In genomic region chr12:132222808-132223173, GRCh38 we compare ENCODE assay signal across 14 cellular contexts.
DNase-seq lines count a peak whose midpoint lies in the region; ATAC-seq and TF ChIP-seq lines count a peak whose summit lies in the region.
"Had no signal": no experiment of that assay in that cellular context is flagged by ENCODE, and none has a peak within 500 bp of the region (broad histone marks: within the 10 kb centered on the region; RNA-seq: fewer than 3 reads in every experiment).

No MANE protein-coding gene starts in this region.

- H3K14ac ChIP-seq in IMR-90 (replicated peaks; ENCODE audit: low read depth, low read length), result no peak overlapping the region

- WGBS in IMR-90 (ENCODE audit: extremely low coverage in 2 of 2, insufficient read length in 1 of 2), 2 experiments, result 81% methylated on average over 2 of the region's 6 CpGs; no CpG with 5 or more reads in 1 of the 2 experiments

- H4K5ac ChIP-seq in IMR-90 (ENCODE audit: low read depth, low read length), result no peak overlapping the region

- H3K23ac ChIP-seq in IMR-90 (ENCODE audit: low read depth, low read length), result no peak overlapping the region

- H3K79me2 ChIP-seq in parathyroid adenoma, result no peaks in the 10 kb centered on the region

- H2AFZ ChIP-seq in IMR-90 (replicated peaks; ENCODE audit: low read length, poor library complexity) (peak overlapping the region; percentile 65), parathyroid adenoma (no peak overlapping the region)

- H3K27ac ChIP-seq in CD4-positive, alpha-beta memory T cell (ENCODE audit: low read depth, low read length), result no peak overlapping the region
- no peak overlapping the region for H3K27ac ChIP-seq in IMR-90 (ENCODE audit: insufficient read depth, low read length)
- H3K27ac ChIP-seq in parathyroid adenoma, result no peak overlapping the region
- H3K27ac ChIP-seq: breast epithelium, testis had no signal

- no peak overlapping the region for H2BK15ac ChIP-seq in IMR-90 (ENCODE audit: low read depth, low read length)

- no peak for TF ChIP-seq RAD21 in IMR-90 (IDR thresholded peaks at IDR 0.05; ENCODE audit: low read length)

- H3K9me1 ChIP-seq in IMR-90 (ENCODE audit: insufficient read depth, low read length), result no peaks in the 10 kb centered on the region

- no peak overlapping the region for H3K18ac ChIP-seq in IMR-90 (ENCODE audit: low read depth, low read length)

- no peak for TF ChIP-seq POLR2A in IMR-90 (IDR thresholded peaks at IDR 0.05; ENCODE audit: low read depth, low read length)

- H3K36me3 Mint-ChIP-seq in CD4-positive, alpha-beta memory T cell, result no peaks in the 10 kb centered on the region
- H3K36me3 Mint-ChIP-seq in effector memory CD8-positive, alpha-beta T cell (ENCODE audit: insufficient read depth), result peaks cover 5% of the 10 kb centered on the region

- no peaks in the 10 kb centered on the region for H3K27me3 ChIP-seq in CD4-positive, alpha-beta memory T cell (ENCODE audit: insufficient read depth, low read length)
- H3K27me3 ChIP-seq in IMR-90 (ENCODE audit: control insufficient read depth, insufficient read depth, low read length) (peaks cover 5% of the 10 kb centered on the region; the same call in 1 of the 2 replicates), parathyroid adenoma (ENCODE audit: control insufficient read depth, insufficient read depth, low read length) (peaks cover 4% of the 10 kb centered on the region)
- H3K27me3 ChIP-seq: testis had no signal

- H2AK9ac ChIP-seq in IMR-90 (replicated peaks; ENCODE audit: low read depth, low read length, poor library complexity), result no peak overlapping the region

- H3K79me1 ChIP-seq in IMR-90 (ENCODE audit: low read depth in 1 of 2, low read length in 2 of 2), result no peaks in the 10 kb centered on the region

- dilution Hi-C loops in IMR-90 (cut with HindIII; ENCODE audit: low sequenced_read_pairs, unreplicated experiment), result no loop called here

- no TSS peak for BruUV-seq in IMR-90 (replicated peaks; lab: Mats Ljungman, UMichigan)

- H3K9ac ChIP-seq in IMR-90 (ENCODE audit: low read depth, low read length) (no peak overlapping the region), parathyroid adenoma (no peak overlapping the region)

- peak overlapping the region in 7 of 8 donors; percentile 31 to 79 (median 66) for H3K4me3 Mint-ChIP-seq in CD4-positive, alpha-beta memory T cell
- peak overlapping the region; percentile 56 to 59 for H3K4me3 Mint-ChIP-seq in effector memory CD8-positive, alpha-beta T cell
- H3K4me3 Mint-ChIP-seq: activated CD4-positive, alpha-beta T cell treated with anti-CD3 and anti-CD28 coated beads for 36 hours; nephron progenitor cell had no signal

- H2BK120ac ChIP-seq in IMR-90 (ENCODE audit: low read depth, low read length), result no peak overlapping the region

- peak overlapping the region in 3 of 7 donors; percentile 46 to 89 (median 66) for H3K27ac Mint-ChIP-seq in CD4-positive, alpha-beta memory T cell
- peak overlapping the region; percentile 35 to 74 for H3K27ac Mint-ChIP-seq in effector memory CD8-positive, alpha-beta T cell
- H3K27ac Mint-ChIP-seq: activated CD4-positive, alpha-beta T cell treated with anti-CD3 and anti-CD28 coated beads for 36 hours; progenitor cell of endocrine pancreas had no signal

- H3K4me1 Mint-ChIP-seq in CD4-positive, alpha-beta memory T cell, result peaks cover 7 to 15% (median 8%) of the 10 kb centered on the region in 4 donors
- peaks cover 5 to 7% of the 10 kb centered on the region in 2 donors for H3K4me1 Mint-ChIP-seq in effector memory CD8-positive, alpha-beta T cell (ENCODE audit: low read depth in 2 of 2)

- no peak overlapping the region for H4K91ac ChIP-seq in IMR-90 (ENCODE audit: insufficient read depth, low read depth, low read length)

- H3K4me2 ChIP-seq in IMR-90 (ENCODE audit: low read depth, low read length), result no peak overlapping the region
- H3K4me2 ChIP-seq in parathyroid adenoma (ENCODE audit: low read length), result peak overlapping the region; percentile 44

- H2BK20ac ChIP-seq in IMR-90 (ENCODE audit: low read depth, low read length), result no peak overlapping the region

- no peak overlapping the region for H3K4ac ChIP-seq in IMR-90 (ENCODE audit: low read depth, low read length)

- H3K4me1 ChIP-seq in CD4-positive, alpha-beta memory T cell (ENCODE audit: insufficient read depth, low read length), result peaks cover 14% of the 10 kb centered on the region
- H3K4me1 ChIP-seq in IMR-90 (ENCODE audit: control insufficient read depth, insufficient read depth, low read length) (no peaks in the 10 kb centered on the region; the same call in 1 of the 2 replicates), parathyroid adenoma (peaks cover 12% of the 10 kb centered on the region)
- H3K4me1 ChIP-seq: breast epithelium, testis had no signal

- ATAC-seq in IMR-90 (ENCODE audit: low read depth) (no peak), Right ventricle myocardium superior (ENCODE audit: poor library complexity) (no peak), GM21619 (IDR thresholded peaks at IDR 0.05; ENCODE audit: unreplicated experiment) (no peak)
- ATAC-seq in effector memory CD8-positive, alpha-beta T cell (replicated peaks), result peak; percentile 22

- CTCF ChIA-PET in CD4-positive, alpha-beta memory T cell (lab: Charles Lee; ENCODE audit: partially characterized antibody), result interaction anchor here (1.4 to 2.3 kb wide), 3 partner anchors 60 to 69 kb away, joined by 3 to 12 read pairs (median 3); no protein-coding TSS in a partner anchor
- CTCF ChIA-PET in IMR-90 (lab: Yijun Ruan, JAX), result no interaction called here

- no peaks in the 10 kb centered on the region for H3K9me3 Mint-ChIP-seq in CD4-positive, alpha-beta memory T cell
- H3K9me3 Mint-ChIP-seq in effector memory CD8-positive, alpha-beta T cell, result no peaks in the 10 kb centered on the region

- intact Hi-C loops in CD4-positive, alpha-beta memory T cell (cut with micrococcal nuclease), result no loop called here
- intact Hi-C loops in IMR-90 (cut with micrococcal nuclease) (no loop called here), Right ventricle myocardium superior (cut with DNase I) (no loop called here)

- H4K20me1 ChIP-seq in IMR-90 (ENCODE audit: insufficient read depth, low read length), result no peaks in the 10 kb centered on the region

- H4K8ac ChIP-seq in IMR-90 (ENCODE audit: low read depth in 2 of 2, low read length in 2 of 2), result no peak overlapping the region

- POLR2A ChIA-PET in CD4-positive, alpha-beta memory T cell (lab: Charles Lee; ENCODE audit: partially characterized antibody), result interaction anchor here (1.1 kb wide), 1 partner anchor 32 kb away, joined by 3 read pairs; no protein-coding TSS in a partner anchor
- POLR2A ChIA-PET in IMR-90 (lab: Charles Lee; ENCODE audit: unreplicated experiment), result no interaction called here

- H2BK5ac ChIP-seq in IMR-90 (ENCODE audit: low read depth, low read length, poor library complexity, severe bottlenecking), result peak overlapping the region; percentile 45

- no peak overlapping the region for H2AK5ac ChIP-seq in IMR-90 (ENCODE audit: low read depth, low read length)

- in situ Hi-C loops in IMR-90 (cut with MboI; ENCODE audit: low sequenced_read_pairs), result no loop called here

- peak overlapping the region in 1 of 2 donors; percentile 35 for H3K4me3 ChIP-seq in CD4-positive, alpha-beta memory T cell (ENCODE audit: low read length in 2 of 2)
- H3K4me3 ChIP-seq in IMR-90 (ENCODE audit: insufficient read depth, low read depth, low read length), result no peak overlapping the region
- H3K4me3 ChIP-seq in parathyroid adenoma (ENCODE audit: low read depth, low read length), result no peak overlapping the region
- H3K4me3 ChIP-seq: breast epithelium, testis had no signal

- H3K36me3 ChIP-seq in CD4-positive, alpha-beta memory T cell (ENCODE audit: insufficient read depth, low read length), result no peaks in the 10 kb centered on the region
- H3K36me3 ChIP-seq in IMR-90 (ENCODE audit: control insufficient read depth, insufficient read depth, low read length) (no peaks in the 10 kb centered on the region), parathyroid adenoma (ENCODE audit: control insufficient read depth, insufficient read depth, low read length) (no peaks in the 10 kb centered on the region)
- H3K36me3 ChIP-seq: breast epithelium had no signal

- DNase-seq in CD4-positive, alpha-beta memory T cell, result no peak
- DNase-seq in IMR-90 (no peak), Right ventricle myocardium superior (no peak), NCI-H187 (lab: John Stamatoyannopoulos, UW) (no peak)
- DNase-seq in effector memory CD8-positive, alpha-beta T cell, result no peak
- DNase-seq: cortex of kidney, NCI-H524 treated with DMSO at 0.1 percent for 48 hours, testis had no signal

- H3K56ac ChIP-seq in IMR-90 (ENCODE audit: extremely low read depth, insufficient read depth, low read length), result no peak overlapping the region

- H3K27me3 Mint-ChIP-seq in CD4-positive, alpha-beta memory T cell, result peaks cover 3 to 6% of the 10 kb centered on the region in 2 donors
- peaks cover 6 to 16% of the 10 kb centered on the region in 2 donors for H3K27me3 Mint-ChIP-seq in effector memory CD8-positive, alpha-beta T cell
- H3K27me3 Mint-ChIP-seq: activated CD4-positive, alpha-beta T cell treated with anti-CD3 and anti-CD28 coated beads for 36 hours had no signal

- no peaks in the 10 kb centered on the region for H3K9me3 ChIP-seq in CD4-positive, alpha-beta memory T cell (ENCODE audit: control insufficient read depth in 1 of 2, low read length in 2 of 2)
- peaks cover 3% of the 10 kb centered on the region for H3K9me3 ChIP-seq in IMR-90 (ENCODE audit: control insufficient read depth, insufficient read depth, low read length)
- no peaks in the 10 kb centered on the region for H3K9me3 ChIP-seq in parathyroid adenoma (ENCODE audit: control insufficient read depth, low read length)
- H3K9me3 ChIP-seq: breast epithelium, testis had no signal

- TF ChIP-seq CTCF in IMR-90 (conservative IDR thresholded peaks at IDR 0.05; ENCODE audit: low read depth, low read length) (no peak), parathyroid adenoma (IDR thresholded peaks at IDR 0.05) (no peak)

TF ChIP-seq in IMR-90, 13 proteins besides CTCF, POLR2A, EP300 and RAD21 (continues in another document):
- TF ChIP-seq NFE2L2 (IDR thresholded peaks at IDR 0.05; ENCODE audit: low read depth, low read length) (no peak), FOS (IDR thresholded peaks at IDR 0.05; ENCODE audit: low read depth, low read length) (no peak), SMC3 (IDR thresholded peaks at IDR 0.05; ENCODE audit: low read depth, low read length) (no peak), BHLHE40 (IDR thresholded peaks at IDR 0.05; ENCODE audit: low read depth, low read length) (no peak), ELK1 (IDR thresholded peaks at IDR 0.05; ENCODE audit: borderline replicate concordance, low read depth, low read length) (no peak), RCOR1 (IDR thresholded peaks at IDR 0.05; ENCODE audit: insufficient replicate concordance, low read length) (no peak)
